20 cellular contexts compared by ENCODE assay signal in the genomic region with DNA sequence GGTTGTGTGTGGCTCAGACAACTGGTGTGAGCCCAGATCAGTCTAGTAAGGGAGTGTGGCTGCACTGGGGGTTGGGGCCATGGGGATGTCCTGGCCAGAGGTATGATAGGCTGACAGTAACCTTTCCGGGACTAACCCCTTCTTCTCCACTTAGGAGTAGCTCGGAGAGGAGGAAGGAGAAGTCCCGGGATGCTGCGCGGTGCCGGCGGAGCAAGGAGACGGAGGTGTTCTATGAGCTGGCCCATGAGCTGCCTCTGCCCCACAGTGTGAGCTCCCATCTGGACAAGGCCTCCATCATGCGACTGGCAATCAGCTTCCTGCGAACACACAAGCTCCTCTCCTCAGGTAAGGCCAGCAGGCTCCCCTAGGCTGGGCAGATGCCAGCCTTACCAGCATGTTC. TPM values are rescaled to one million over a fixed set of nuclear protein-coding genes. Genes with fewer than 3 reads are reported as not detected.
DNase-seq lines count a peak whose midpoint lies in the region; ATAC-seq lines count a peak whose summit lies in the region.
"Had no signal": no experiment of that assay in that cellular context is flagged by ENCODE, and none has a peak within 500 bp of the region (broad histone marks: within the 10 kb centered on the region; RNA-seq: fewer than 3 reads in every experiment).

No MANE protein-coding gene starts in this region.

- H3K27me3 ChIP-seq in BLaER1, result no peaks in the 10 kb centered on the region

- peaks cover 10% of the 10 kb centered on the region for H3K36me3 Mint-ChIP-seq in activated naive CD8-positive, alpha-beta T cell treated with anti-CD3 and anti-CD28 coated beads, Interleukin-2, amount 10 ng/mL, durations not matched to agents 7 days and 5 days
- H3K36me3 Mint-ChIP-seq in activated naive CD8-positive, alpha-beta T cell treated with anti-CD3 and anti-CD28 coated beads, Interleukin-2, amount 50 U/mL, for 24 hours (ENCODE audit: low read depth), result no peaks in the 10 kb centered on the region
- H3K36me3 Mint-ChIP-seq in stimulated activated effector memory CD8-positive, alpha-beta T cell treated with anti-CD3 and anti-CD28 coated beads, Interleukin-12 subunit alpha, Interleukin-12 subunit beta, amount 100 ng/mL, for 72 hours, result peaks cover 75% of the 10 kb centered on the region
- H3K36me3 Mint-ChIP-seq: CD8-positive, alpha-beta memory T cell had no signal

- peaks cover 46% of the 10 kb centered on the region for H3K4me1 Mint-ChIP-seq in activated naive CD8-positive, alpha-beta T cell treated with anti-CD3 and anti-CD28 coated beads, Interleukin-2, amount 10 ng/mL, durations not matched to agents 7 days and 5 days
- peaks cover 36% of the 10 kb centered on the region for H3K4me1 Mint-ChIP-seq in activated naive CD8-positive, alpha-beta T cell treated with anti-CD3 and anti-CD28 coated beads, Interleukin-2, amount 50 U/mL, for 24 hours
- peaks cover 45% of the 10 kb centered on the region for H3K4me1 Mint-ChIP-seq in stimulated activated effector memory CD8-positive, alpha-beta T cell treated with anti-CD3 and anti-CD28 coated beads, Interleukin-12 subunit alpha, Interleukin-12 subunit beta, amount 100 ng/mL, for 72 hours

- H3K4me1 ChIP-seq in BLaER1, result peaks cover 71% of the 10 kb centered on the region

- H3K27me3 Mint-ChIP-seq in activated naive CD8-positive, alpha-beta T cell treated with anti-CD3 and anti-CD28 coated beads, Interleukin-2, amount 10 ng/mL, durations not matched to agents 7 days and 5 days, result peaks cover 8% of the 10 kb centered on the region
- H3K27me3 Mint-ChIP-seq in activated naive CD8-positive, alpha-beta T cell treated with anti-CD3 and anti-CD28 coated beads, Interleukin-2, amount 50 U/mL, for 24 hours, result no peaks in the 10 kb centered on the region

- H3K4me3 Mint-ChIP-seq in activated naive CD8-positive, alpha-beta T cell treated with anti-CD3 and anti-CD28 coated beads, Interleukin-2, amount 10 ng/mL, durations not matched to agents 7 days and 5 days, result no peak overlapping the region
- no peak overlapping the region for H3K4me3 Mint-ChIP-seq in activated naive CD8-positive, alpha-beta T cell treated with anti-CD3 and anti-CD28 coated beads, Interleukin-2, amount 50 U/mL, for 24 hours
- no peak overlapping the region for H3K4me3 Mint-ChIP-seq in stimulated activated effector memory CD8-positive, alpha-beta T cell treated with anti-CD3 and anti-CD28 coated beads, Interleukin-12 subunit alpha, Interleukin-12 subunit beta, amount 100 ng/mL, for 72 hours
- H3K4me3 Mint-ChIP-seq: H9 had no signal

- H3K27ac Mint-ChIP-seq in activated naive CD8-positive, alpha-beta T cell treated with anti-CD3 and anti-CD28 coated beads, Interleukin-2, amount 10 ng/mL, durations not matched to agents 7 days and 5 days, result peak overlapping the region; percentile 13
- no peak overlapping the region for H3K27ac Mint-ChIP-seq in activated naive CD8-positive, alpha-beta T cell treated with anti-CD3 and anti-CD28 coated beads, Interleukin-2, amount 50 U/mL, for 24 hours
- H3K27ac Mint-ChIP-seq in stimulated activated effector memory CD8-positive, alpha-beta T cell treated with anti-CD3 and anti-CD28 coated beads, Interleukin-12 subunit alpha, Interleukin-12 subunit beta, amount 100 ng/mL, for 72 hours, result peak overlapping the region; percentile 43

- no peaks in the 10 kb centered on the region for H4K20me1 ChIP-seq in BLaER1

- POLR2A ChIA-PET in activated naive CD8-positive, alpha-beta T cell treated with anti-CD3 and anti-CD28 coated beads, Interleukin-2, amount 10 ng/mL, durations not matched to agents 7 days and 5 days (lab: Charles Lee), result interaction anchor here (0.9 kb wide), 1 partner anchor 16 kb away, joined by 3 read pairs; no protein-coding TSS in a partner anchor

- peak overlapping the region; percentile 91 for H3K4me2 ChIP-seq in BLaER1

- H3K27ac ChIP-seq in BLaER1, result peak overlapping the region; percentile 85
- H3K27ac ChIP-seq in caudate nucleus (ENCODE audit: low read depth, low read length), result peak overlapping the region; percentile 29
- H3K27ac ChIP-seq: C4-2B, GM23248 had no signal

- DNase-seq in activated naive CD8-positive, alpha-beta T cell treated with anti-CD3 and anti-CD28 coated beads, Interleukin-2, amount 10 ng/mL, durations not matched to agents 7 days and 5 days, result no peak
- DNase-seq in activated naive CD8-positive, alpha-beta T cell treated with anti-CD3 and anti-CD28 coated beads, Interleukin-2, amount 50 U/mL, for 24 hours, result no peak
- DNase-seq in caudate nucleus (lab: John Stamatoyannopoulos, UW) (no peak), T1000 (lab: John Stamatoyannopoulos, UW) (no peak), OCI-M2 (lab: John Stamatoyannopoulos, UW; ENCODE audit: unreplicated experiment) (no peak)
- no peak for DNase-seq in stimulated activated effector memory CD8-positive, alpha-beta T cell treated with anti-CD3 and anti-CD28 coated beads, Interleukin-12 subunit alpha, Interleukin-12 subunit beta, amount 100 ng/mL, for 72 hours (ENCODE audit: low spot score in 2 of 2)
- DNase-seq: 8988T; Calu3; CD8-positive, alpha-beta memory T cell; DMS153; GM23248; H9; NCI-H1092 treated with DMSO at 0.1 percent for 48 hours; NCI-H2081; NCI-H2171; NCI-H524 treated with DMSO at 0.1 percent for 48 hours; SHP77 had no signal

- H3K9me3 Mint-ChIP-seq in activated naive CD8-positive, alpha-beta T cell treated with anti-CD3 and anti-CD28 coated beads, Interleukin-2, amount 10 ng/mL, durations not matched to agents 7 days and 5 days, result no peaks in the 10 kb centered on the region
- H3K9me3 Mint-ChIP-seq in activated naive CD8-positive, alpha-beta T cell treated with anti-CD3 and anti-CD28 coated beads, Interleukin-2, amount 50 U/mL, for 24 hours, result no peaks in the 10 kb centered on the region
- no peaks in the 10 kb centered on the region for H3K9me3 Mint-ChIP-seq in stimulated activated effector memory CD8-positive, alpha-beta T cell treated with anti-CD3 and anti-CD28 coated beads, Interleukin-12 subunit alpha, Interleukin-12 subunit beta, amount 100 ng/mL, for 72 hours
- H3K9me3 Mint-ChIP-seq: CD8-positive, alpha-beta memory T cell; H9 had no signal

- H3K9ac ChIP-seq in BLaER1, result no peak overlapping the region
- H3K9ac ChIP-seq: GM23248 had no signal

- H3K4me3 ChIP-seq in BLaER1, result no peak overlapping the region
- H3K4me3 ChIP-seq: GM23248, K562 had no signal

- H3K36me3 ChIP-seq in BLaER1, result no peaks in the 10 kb centered on the region

- ATAC-seq in activated naive CD8-positive, alpha-beta T cell treated with anti-CD3 and anti-CD28 coated beads, Interleukin-2, amount 10 ng/mL, durations not matched to agents 7 days and 5 days (ENCODE audit: low read depth), result no peak
- no peak for ATAC-seq in activated naive CD8-positive, alpha-beta T cell treated with anti-CD3 and anti-CD28 coated beads, Interleukin-2, amount 50 U/mL, for 24 hours
- ATAC-seq in stimulated activated effector memory CD8-positive, alpha-beta T cell treated with anti-CD3 and anti-CD28 coated beads, Interleukin-12 subunit alpha, Interleukin-12 subunit beta, amount 100 ng/mL, for 72 hours, result no peak
- ATAC-seq: K562 had no signal

- H3K9me3 ChIP-seq in BLaER1, result no peaks in the 10 kb centered on the region

RNA-seq across cellular contexts. Expression of a gene that starts 49.5 kb away (rescaled TPM):
- total RNA-seq in activated naive CD8-positive, alpha-beta T cell treated with anti-CD3 and anti-CD28 coated beads, Interleukin-2, amount 10 ng/mL, durations not matched to agents 7 days and 5 days, result 10 to 100 TPM; 11.7 to 13.1 TPM
